9 cellular contexts compared by ENCODE assay signal in genomic region chr4:176277162-176277904, GRCh38. TPM values are rescaled to one million over a fixed set of nuclear protein-coding genes. Genes with fewer than 3 reads are reported as not detected.
DNase-seq lines count a peak whose midpoint lies in the region; ATAC-seq and TF ChIP-seq lines count a peak whose summit lies in the region.
"Had no signal": no experiment of that assay in that cellular context is flagged by ENCODE, and none has a peak within 500 bp of the region (broad histone marks: within the 10 kb centered on the region; RNA-seq: fewer than 3 reads in every experiment).

No MANE protein-coding gene starts in this region.

- CTCF ChIA-PET in AG04450 (lab: Charles Lee) (interaction anchor here (0.6 to 4.5 kb wide), 27 partner anchors 9 to 242 kb away, joined by 3 to 40 read pairs (median 4); partner anchors contain the start of genes SPATA4 and SPCS3), WTC11 (lab: Charles Lee) (interaction anchor here (0.6 to 1.5 kb wide), 18 partner anchors 11 to 321 kb away, joined by 3 to 8 read pairs (median 4); partner anchors contain the start of gene SPATA4)

- no peaks in the 10 kb centered on the region for H3K36me3 Mint-ChIP-seq in WTC11

- no peaks in the 10 kb centered on the region for H3K9me3 ChIP-seq in AG04450 (ENCODE audit: control insufficient read depth, insufficient read depth, low read length)
- H3K9me3 ChIP-seq: neutrophil had no signal

- H3K4me1 Mint-ChIP-seq in WTC11, result peaks cover 13% of the 10 kb centered on the region

- in situ Hi-C loops in GM13977 (cut with MboI; ENCODE audit: low pct_unique_long_range_greater_than_20kb, low sequenced_read_pairs, unreplicated experiment), result no loop called here

- no peak overlapping the region for H3K27ac ChIP-seq in AG04450 (ENCODE audit: low read depth, low read length)
- H3K27ac ChIP-seq: neutrophil had no signal

- POLR2A ChIA-PET in AG04450 (lab: Yijun Ruan, JAX), result interaction anchor here (0.6 to 1.0 kb wide), 4 partner anchors 9 to 139 kb away, joined by 3 to 9 read pairs (median 5); no protein-coding TSS in a partner anchor
- POLR2A ChIA-PET in WTC11 (lab: Charles Lee), result interaction anchor here (0.6 to 0.7 kb wide), 2 partner anchors 67 to 425 kb away, joined by 3 read pairs; no protein-coding TSS in a partner anchor

- peak; percentile 75 for TF ChIP-seq CTCF in AG04450 (IDR thresholded peaks at IDR 0.05; ENCODE audit: low read depth, low read length)
- peak; percentile 56 for TF ChIP-seq CTCF in GM13977 (IDR thresholded peaks at IDR 0.05; ENCODE audit: extremely low read depth, insufficient read depth, missing control alignments)
- TF ChIP-seq CTCF in WTC11 (IDR thresholded peaks at IDR 0.05), result no peak
- peak; percentile 71 for TF ChIP-seq CTCF in foreskin fibroblast (IDR thresholded peaks at IDR 0.05; ENCODE audit: low read depth, low read length)

- peaks cover under 1% of the 10 kb centered on the region; the same call in 1 of the 2 replicates for H3K9me3 Mint-ChIP-seq in WTC11

- H3K4me3 ChIP-seq in AG04450 (ENCODE audit: low read depth, low read length) (no peak overlapping the region), foreskin fibroblast (ENCODE audit: low read depth in 1 of 2, low read length in 2 of 2) (no peak overlapping the region)

- H3K27me3 Mint-ChIP-seq in WTC11 (ENCODE audit: low read depth), result no peaks in the 10 kb centered on the region

- peak overlapping the region; percentile 10; the same call in 1 of the 2 replicates for H3K4me3 Mint-ChIP-seq in WTC11

- DNase-seq in AG04450 (ENCODE audit: low read depth, low spot score) (peak; percentile 43), GM13977 (ENCODE audit: low spot score) (peak; percentile 42), NCI-H146 treated with DMSO at 0.1 percent for 48 hours (lab: John Stamatoyannopoulos, UW; ENCODE audit: unreplicated experiment) (peak; percentile 9), WTC11 (ENCODE audit: low spot score) (peak; percentile 65), foreskin fibroblast (peak; percentile 59 to 84), nucleus accumbens (lab: John Stamatoyannopoulos, UW) (peak in 30 of 56 donors; percentile 0 to 55 (median 6))
- DNase-seq in effector CD8-positive, alpha-beta T cell (lab: John Stamatoyannopoulos, UW), result no peak

- peak overlapping the region; percentile 68; the same call in 1 of the 2 replicates for H3K27ac Mint-ChIP-seq in WTC11

- ATAC-seq in HG02798 (IDR thresholded peaks at IDR 0.05; ENCODE audit: poor library complexity, unreplicated experiment), result peak; percentile 95
- peak; percentile 99 for ATAC-seq in WTC11

- no peaks in the 10 kb centered on the region for H3K27me3 ChIP-seq in AG04450 (ENCODE audit: control insufficient read depth, insufficient read depth, low read length)
- H3K27me3 ChIP-seq: neutrophil had no signal

TF ChIP-seq in WTC11, 78 proteins besides CTCF, POLR2A, EP300 and RAD21:
- TF ChIP-seq ZNF232 (CRISPR knock-in tag; IDR thresholded peaks at IDR 0.05) (no peak), EMX1 (CRISPR knock-in tag; IDR thresholded peaks at IDR 0.05) (no peak), ZNF219 (CRISPR knock-in tag; IDR thresholded peaks at IDR 0.05; ENCODE audit: borderline replicate concordance) (no peak), NR1H2 (CRISPR knock-in tag; IDR thresholded peaks at IDR 0.05) (no peak), FOXP4 (CRISPR knock-in tag; IDR thresholded peaks at IDR 0.05) (no peak), USF2 (CRISPR knock-in tag; IDR thresholded peaks at IDR 0.05) (no peak), E2F4 (CRISPR knock-in tag; IDR thresholded peaks at IDR 0.05; ENCODE audit: borderline replicate concordance, low read depth) (no peak), IRF1 (CRISPR knock-in tag; IDR thresholded peaks at IDR 0.05) (no peak), CDX4 (CRISPR knock-in tag; IDR thresholded peaks at IDR 0.05; ENCODE audit: borderline replicate concordance) (no peak), JAZF1 (CRISPR knock-in tag; IDR thresholded peaks at IDR 0.05) (no peak), ETV6 (CRISPR knock-in tag; IDR thresholded peaks at IDR 0.05) (no peak), AR (CRISPR knock-in tag; IDR thresholded peaks at IDR 0.05) (no peak), TEAD1 (CRISPR knock-in tag; IDR thresholded peaks at IDR 0.05) (no peak), CREM (CRISPR knock-in tag; IDR thresholded peaks at IDR 0.05) (no peak)

RNA-seq across cellular contexts. Expression of gene ASB5, which starts 8.3 kb away (rescaled TPM):
- polyA plus RNA-seq in AG04450 (2011; rRNA removed), result 0.38 and 0.63 TPM in 2 replicates
- polyA minus RNA-seq in AG04450 (2011; rRNA and poly(A)+ RNA removed), result 0.56 and 2.4 TPM in 2 replicates
- 0.18 TPM in 1 of 3 replicates, not detected in the others for total RNA-seq in WTC11 (2021)

RNA-seq across cellular contexts. Expression of gene SPCS3, which starts 42.4 kb away (rescaled TPM):
- 64.0 and 84.3 TPM in 2 replicates for polyA plus RNA-seq in AG04450 (2011; rRNA removed)
- polyA minus RNA-seq in AG04450 (2011; rRNA and poly(A)+ RNA removed), result 25.2 and 43.8 TPM in 2 replicates
- total RNA-seq in WTC11 (2021), result 117 to 127 TPM (median 125 TPM) in 3 replicates
